Comparison of ENCODE assay signal across 1 cellular context in genomic region chr5:1931590-1932138, GRCh38.
TF ChIP-seq lines count a peak whose summit lies in the region.

No MANE protein-coding gene starts in this region.

TF ChIP-seq in H1, 55 proteins besides CTCF, POLR2A, EP300 and RAD21 (continued from another document):
- TF ChIP-seq SUZ12 (IDR thresholded peaks at IDR 0.05; ENCODE audit: low read length) (peak; percentile 41; the same call in 1 of the 2 replicates), HDAC6 (IDR thresholded peaks at IDR 0.05; ENCODE audit: low read depth, low read length) (no peak), KDM4A (IDR thresholded peaks at IDR 0.05; ENCODE audit: low read depth, low read length, severe bottlenecking) (peak; percentile 40), RNF2 (IDR thresholded peaks at IDR 0.05; ENCODE audit: borderline replicate concordance, low read depth, low read length, missing control alignments, poor library complexity, severe bottlenecking) (peak; percentile 50), ASH2L (IDR thresholded peaks at IDR 0.05; ENCODE audit: low read length) (no peak)
TF ChIP-seq in H1: peak in this region for 4.
